In the genomic region with DNA sequence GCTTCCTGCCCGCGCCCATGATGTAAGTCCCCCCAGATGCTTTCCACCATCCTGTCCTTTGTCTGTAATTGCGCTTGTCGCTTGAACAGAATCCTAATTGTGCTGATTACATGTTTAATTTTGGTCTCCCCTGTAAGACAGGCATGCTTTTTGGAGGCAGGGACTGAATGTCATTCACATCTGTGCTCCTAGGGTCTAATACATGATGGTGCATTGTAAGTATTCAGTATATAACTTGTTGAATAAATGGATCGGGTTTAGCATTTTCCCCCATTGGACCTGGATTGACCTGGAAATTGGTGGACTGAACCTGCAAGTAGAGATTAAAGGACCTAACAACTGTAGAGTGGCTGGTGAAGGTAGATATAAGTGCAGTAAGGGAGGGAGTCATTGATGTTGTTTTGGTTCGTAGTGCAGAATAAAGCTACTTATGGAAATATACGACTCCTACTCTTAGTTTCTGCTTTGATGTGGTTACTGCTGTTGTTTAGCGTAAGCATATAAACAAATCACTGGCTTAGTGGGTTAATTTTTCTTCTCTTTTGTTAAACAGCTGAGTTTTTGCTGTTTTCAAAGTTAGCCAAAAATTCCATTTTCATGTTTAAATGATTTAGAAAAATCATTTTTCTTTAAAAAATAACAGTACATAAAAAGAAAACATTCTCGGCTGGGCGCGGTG, we compare ENCODE assay signal across 22 cellular contexts. TPM values are rescaled to one million over a fixed set of nuclear protein-coding genes. Genes with fewer than 3 reads are reported as not detected.
DNase-seq lines count a peak whose midpoint lies in the region; ATAC-seq and TF ChIP-seq lines count a peak whose summit lies in the region.
"Had no signal": no experiment of that assay in that cellular context is flagged by ENCODE, and none has a peak within 500 bp of the region (broad histone marks: within the 10 kb centered on the region; RNA-seq: fewer than 3 reads in every experiment).

No MANE protein-coding gene starts in this region.

- H3K36me3 ChIP-seq in BLaER1: peaks cover 14% of the 10 kb centered on the region
- no peaks in the 10 kb centered on the region for H3K36me3 ChIP-seq in gastroesophageal sphincter
- no peaks in the 10 kb centered on the region for H3K36me3 ChIP-seq in gastrocnemius medialis
- H3K36me3 ChIP-seq: thoracic aorta, WERI-Rb-1 had no signal

- no peak for TF ChIP-seq CTCF in gastroesophageal sphincter (IDR thresholded peaks at IDR 0.05)
- TF ChIP-seq CTCF in gastrocnemius medialis (IDR thresholded peaks at IDR 0.05 in 4 of 5, conservative IDR thresholded peaks at IDR 0.05 in 1 of 5): no peak

- no peaks in the 10 kb centered on the region for H3K9me3 ChIP-seq in BLaER1
- H3K9me3 ChIP-seq in gastroesophageal sphincter: no peaks in the 10 kb centered on the region
- no peaks in the 10 kb centered on the region for H3K9me3 ChIP-seq in gastrocnemius medialis
- H3K9me3 ChIP-seq: thoracic aorta had no signal

- no peak overlapping the region for H3K4me3 ChIP-seq in BLaER1
- no peak overlapping the region for H3K4me3 ChIP-seq in gastroesophageal sphincter
- no peak overlapping the region for H3K4me3 ChIP-seq in gastrocnemius medialis
- H3K4me3 ChIP-seq: lung, thoracic aorta had no signal

- 88 to 95% methylated on average over 8 to 9 of the region's 11 CpGs for WGBS in gastroesophageal sphincter (ENCODE audit: low coverage in 1 of 2), 2 donors

- TF ChIP-seq POLR2A in gastroesophageal sphincter (IDR thresholded peaks at IDR 0.05) (no peak), gastrocnemius medialis (IDR thresholded peaks at IDR 0.05) (no peak)

- no peak for TF ChIP-seq EP300 in gastroesophageal sphincter (IDR thresholded peaks at IDR 0.05)

- H3K27me3 ChIP-seq in BLaER1 (no peaks in the 10 kb centered on the region), gastroesophageal sphincter (no peaks in the 10 kb centered on the region), gastrocnemius medialis (no peaks in the 10 kb centered on the region)

- peaks cover 58% of the 10 kb centered on the region for H3K4me1 ChIP-seq in BLaER1
- peaks cover 22 to 96% (median 29%) of the 10 kb centered on the region in 3 donors for H3K4me1 ChIP-seq in gastroesophageal sphincter
- H3K4me1 ChIP-seq in gastrocnemius medialis: peaks cover 58 to 62% of the 10 kb centered on the region in 2 donors

- ATAC-seq in gastroesophageal sphincter (no peak), gastrocnemius medialis (no peak), left colon (no peak), GM18870 (IDR thresholded peaks at IDR 0.05; ENCODE audit: unreplicated experiment) (no peak), GM18861 (IDR thresholded peaks at IDR 0.05; ENCODE audit: unreplicated experiment) (no peak)
- ATAC-seq: naive thymus-derived CD8-positive, alpha-beta T cell had no signal

- DNase-seq in NCI-H1417 treated with DMSO at 0.1 percent for 48 hours (lab: John Stamatoyannopoulos, UW) (peak; percentile 87), gastrocnemius medialis (no peak), left colon (no peak), medulla oblongata (ENCODE audit: extremely low spot score) (no peak)
- DNase-seq: activated CD4-positive, alpha-beta T cell treated with anti-CD3 and anti-CD28 coated beads, Interleukin-2, amount 50 U/mL, for 48 hours; activated naive CD4-positive, alpha-beta T cell treated with anti-CD3 and anti-CD28 coated beads, Interleukin-2, amount 10 ng/mL, durations not matched to agents 7 days and 5 days; anterior cingulate cortex; effector CD8-positive, alpha-beta T cell; immature natural killer cell; naive thymus-derived CD8-positive, alpha-beta T cell; NCI-H1092; NCI-H526; posterior cingulate gyrus; stimulated activated CD4-positive, alpha-beta T cell treated with anti-CD3 and anti-CD28 coated beads, Interleukin-12 subunit alpha, Interleukin-12 subunit beta, amount 100 ng/mL, for 4 hours; T-helper 2 cell; WERI-Rb-1 had no signal

- H3K9ac ChIP-seq in BLaER1: no peak overlapping the region

- H3K4me2 ChIP-seq in BLaER1: peak overlapping the region; percentile 8; the same call in 1 of the 2 replicates

- in situ Hi-C loops in gastrocnemius medialis (cut with MboI; ENCODE audit: low sequenced_read_pairs in 4 of 4): no loop called here

- peaks cover 97% of the 10 kb centered on the region for H4K20me1 ChIP-seq in BLaER1

- intact Hi-C loops in gastrocnemius medialis (cut with DNase I; ENCODE audit: low total_unique reads) (loop anchor here (5.0 kb wide), 1 partner anchor 67 kb away; no protein-coding TSS in a partner anchor), left colon (cut with DNase I, micrococcal nuclease) (loop anchor here in 1 of 2 donors (10.0 kb wide), 1 partner anchor 46 kb away; no protein-coding TSS in a partner anchor)

- no peak overlapping the region for H3K27ac ChIP-seq in BLaER1
- H3K27ac ChIP-seq in gastroesophageal sphincter: peak overlapping the region in 3 of 4 donors; percentile 70 to 74 (median 70)
- peak overlapping the region in 3 of 4 donors; percentile 71 to 77 (median 71) for H3K27ac ChIP-seq in gastrocnemius medialis
- H3K27ac ChIP-seq: WERI-Rb-1 had no signal

RNA-seq across cellular contexts. Expression of gene TRIO, which starts 57.3 kb away (rescaled TPM):
- total RNA-seq in gastroesophageal sphincter (100 to 1,000 TPM in 3 of 4 donors, 10 to 100 TPM in 1; 69.2 to 257 (median 172) TPM), gastrocnemius medialis (10 to 100 TPM; 31.5 to 57.5 (median 50.4) TPM), left colon (100 to 1,000 TPM; 140 to 181 TPM)
